Comparison of ENCODE assay signal across 1 cellular context in the genomic region with DNA sequence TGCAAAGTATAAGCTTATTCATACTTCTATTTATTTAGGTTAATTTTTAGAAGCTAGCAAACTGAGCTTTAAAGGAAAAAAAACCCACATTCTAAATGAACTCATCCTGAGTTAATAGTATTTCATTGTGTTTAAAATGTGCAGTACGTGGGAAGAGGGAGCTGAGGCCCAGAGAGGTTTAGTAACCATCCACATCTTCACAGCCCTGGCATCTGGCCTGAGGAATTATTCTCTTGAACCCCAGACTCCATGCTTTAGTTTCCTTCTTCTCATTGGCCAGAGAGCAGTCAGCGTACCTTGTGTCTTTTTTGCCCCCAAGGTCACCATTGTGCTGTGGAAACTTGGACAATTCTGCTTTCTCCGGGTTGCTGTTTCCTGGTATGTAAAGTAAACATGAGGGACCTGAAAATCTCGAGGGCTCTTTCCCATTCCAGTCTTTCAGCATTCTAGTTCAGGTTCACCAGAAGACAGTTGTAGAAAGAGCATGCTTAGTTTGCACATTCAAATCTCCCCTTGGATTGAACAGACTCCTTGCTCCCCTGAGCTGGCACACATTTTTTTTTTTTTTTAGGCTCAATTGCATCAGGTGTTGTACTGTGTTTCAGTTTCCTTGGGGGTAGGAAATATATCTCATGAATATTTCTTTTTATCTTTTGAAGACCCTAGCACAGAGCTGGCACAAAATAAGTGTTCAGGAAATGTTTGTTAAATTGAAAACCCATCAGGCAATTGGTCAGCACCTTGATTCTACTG.
TF ChIP-seq lines count a peak whose summit lies in the region.

No MANE protein-coding gene starts in this region.

TF ChIP-seq in GM23338, 12 proteins besides CTCF, POLR2A, EP300 and RAD21 (continued from another document):
- TF ChIP-seq, protein P1, sequence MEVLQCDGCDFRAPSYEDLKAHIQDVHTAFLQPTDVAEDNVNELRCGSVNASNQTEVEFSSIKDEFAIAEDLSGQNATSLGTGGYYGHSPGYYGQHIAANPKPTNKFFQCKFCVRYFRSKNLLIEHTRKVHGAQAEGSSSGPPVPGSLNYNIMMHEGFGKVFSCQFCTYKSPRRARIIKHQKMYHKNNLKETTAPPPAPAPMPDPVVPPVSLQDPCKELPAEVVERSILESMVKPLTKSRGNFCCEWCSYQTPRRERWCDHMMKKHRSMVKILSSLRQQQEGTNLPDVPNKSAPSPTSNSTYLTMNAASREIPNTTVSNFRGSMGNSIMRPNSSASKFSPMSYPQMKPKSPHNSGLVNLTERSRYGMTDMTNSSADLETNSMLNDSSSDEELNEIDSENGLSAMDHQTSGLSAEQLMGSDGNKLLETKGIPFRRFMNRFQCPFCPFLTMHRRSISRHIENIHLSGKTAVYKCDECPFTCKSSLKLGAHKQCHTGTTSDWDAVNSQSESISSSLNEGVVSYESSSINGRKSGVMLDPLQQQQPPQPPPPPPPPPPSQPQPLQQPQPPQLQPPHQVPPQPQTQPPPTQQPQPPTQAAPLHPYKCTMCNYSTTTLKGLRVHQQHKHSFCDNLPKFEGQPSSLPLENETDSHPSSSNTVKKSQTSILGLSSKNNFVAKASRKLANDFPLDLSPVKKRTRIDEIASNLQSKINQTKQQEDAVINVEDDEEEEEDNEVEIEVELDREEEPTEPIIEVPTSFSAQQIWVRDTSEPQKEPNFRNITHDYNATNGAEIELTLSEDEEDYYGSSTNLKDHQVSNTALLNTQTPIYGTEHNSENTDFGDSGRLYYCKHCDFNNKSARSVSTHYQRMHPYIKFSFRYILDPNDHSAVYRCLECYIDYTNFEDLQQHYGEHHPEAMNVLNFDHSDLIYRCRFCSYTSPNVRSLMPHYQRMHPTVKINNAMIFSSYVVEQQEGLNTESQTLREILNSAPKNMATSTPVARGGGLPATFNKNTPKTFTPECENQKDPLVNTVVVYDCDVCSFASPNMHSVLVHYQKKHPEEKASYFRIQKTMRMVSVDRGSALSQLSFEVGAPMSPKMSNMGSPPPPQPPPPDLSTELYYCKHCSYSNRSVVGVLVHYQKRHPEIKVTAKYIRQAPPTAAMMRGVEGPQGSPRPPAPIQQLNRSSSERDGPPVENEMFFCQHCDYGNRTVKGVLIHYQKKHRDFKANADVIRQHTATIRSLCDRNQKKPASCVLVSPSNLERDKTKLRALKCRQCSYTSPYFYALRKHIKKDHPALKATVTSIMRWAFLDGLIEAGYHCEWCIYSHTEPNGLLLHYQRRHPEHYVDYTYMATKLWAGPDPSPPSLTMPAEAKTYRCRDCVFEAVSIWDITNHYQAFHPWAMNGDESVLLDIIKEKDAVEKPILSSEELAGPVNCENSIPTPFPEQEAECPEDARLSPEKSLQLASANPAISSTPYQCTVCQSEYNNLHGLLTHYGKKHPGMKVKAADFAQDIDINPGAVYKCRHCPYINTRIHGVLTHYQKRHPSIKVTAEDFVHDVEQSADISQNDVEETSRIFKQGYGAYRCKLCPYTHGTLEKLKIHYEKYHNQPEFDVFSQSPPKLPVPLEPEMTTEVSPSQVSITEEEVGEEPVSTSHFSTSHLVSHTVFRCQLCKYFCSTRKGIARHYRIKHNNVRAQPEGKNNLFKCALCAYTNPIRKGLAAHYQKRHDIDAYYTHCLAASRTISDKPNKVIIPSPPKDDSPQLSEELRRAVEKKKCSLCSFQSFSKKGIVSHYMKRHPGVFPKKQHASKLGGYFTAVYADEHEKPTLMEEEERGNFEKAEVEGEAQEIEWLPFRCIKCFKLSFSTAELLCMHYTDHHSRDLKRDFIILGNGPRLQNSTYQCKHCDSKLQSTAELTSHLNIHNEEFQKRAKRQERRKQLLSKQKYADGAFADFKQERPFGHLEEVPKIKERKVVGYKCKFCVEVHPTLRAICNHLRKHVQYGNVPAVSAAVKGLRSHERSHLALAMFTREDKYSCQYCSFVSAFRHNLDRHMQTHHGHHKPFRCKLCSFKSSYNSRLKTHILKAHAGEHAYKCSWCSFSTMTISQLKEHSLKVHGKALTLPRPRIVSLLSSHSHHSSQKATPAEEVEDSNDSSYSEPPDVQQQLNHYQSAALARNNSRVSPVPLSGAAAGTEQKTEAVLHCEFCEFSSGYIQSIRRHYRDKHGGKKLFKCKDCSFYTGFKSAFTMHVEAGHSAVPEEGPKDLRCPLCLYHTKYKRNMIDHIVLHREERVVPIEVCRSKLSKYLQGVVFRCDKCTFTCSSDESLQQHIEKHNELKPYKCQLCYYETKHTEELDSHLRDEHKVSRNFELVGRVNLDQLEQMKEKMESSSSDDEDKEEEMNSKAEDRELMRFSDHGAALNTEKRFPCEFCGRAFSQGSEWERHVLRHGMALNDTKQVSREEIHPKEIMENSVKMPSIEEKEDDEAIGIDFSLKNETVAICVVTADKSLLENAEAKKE (CRISPR knock-in tag; IDR thresholded peaks at IDR 0.05), result no peak
- no peak for TF ChIP-seq CREB1 (CRISPR knock-in tag; IDR thresholded peaks at IDR 0.05; ENCODE audit: low read depth)
- TF ChIP-seq, protein P2, sequence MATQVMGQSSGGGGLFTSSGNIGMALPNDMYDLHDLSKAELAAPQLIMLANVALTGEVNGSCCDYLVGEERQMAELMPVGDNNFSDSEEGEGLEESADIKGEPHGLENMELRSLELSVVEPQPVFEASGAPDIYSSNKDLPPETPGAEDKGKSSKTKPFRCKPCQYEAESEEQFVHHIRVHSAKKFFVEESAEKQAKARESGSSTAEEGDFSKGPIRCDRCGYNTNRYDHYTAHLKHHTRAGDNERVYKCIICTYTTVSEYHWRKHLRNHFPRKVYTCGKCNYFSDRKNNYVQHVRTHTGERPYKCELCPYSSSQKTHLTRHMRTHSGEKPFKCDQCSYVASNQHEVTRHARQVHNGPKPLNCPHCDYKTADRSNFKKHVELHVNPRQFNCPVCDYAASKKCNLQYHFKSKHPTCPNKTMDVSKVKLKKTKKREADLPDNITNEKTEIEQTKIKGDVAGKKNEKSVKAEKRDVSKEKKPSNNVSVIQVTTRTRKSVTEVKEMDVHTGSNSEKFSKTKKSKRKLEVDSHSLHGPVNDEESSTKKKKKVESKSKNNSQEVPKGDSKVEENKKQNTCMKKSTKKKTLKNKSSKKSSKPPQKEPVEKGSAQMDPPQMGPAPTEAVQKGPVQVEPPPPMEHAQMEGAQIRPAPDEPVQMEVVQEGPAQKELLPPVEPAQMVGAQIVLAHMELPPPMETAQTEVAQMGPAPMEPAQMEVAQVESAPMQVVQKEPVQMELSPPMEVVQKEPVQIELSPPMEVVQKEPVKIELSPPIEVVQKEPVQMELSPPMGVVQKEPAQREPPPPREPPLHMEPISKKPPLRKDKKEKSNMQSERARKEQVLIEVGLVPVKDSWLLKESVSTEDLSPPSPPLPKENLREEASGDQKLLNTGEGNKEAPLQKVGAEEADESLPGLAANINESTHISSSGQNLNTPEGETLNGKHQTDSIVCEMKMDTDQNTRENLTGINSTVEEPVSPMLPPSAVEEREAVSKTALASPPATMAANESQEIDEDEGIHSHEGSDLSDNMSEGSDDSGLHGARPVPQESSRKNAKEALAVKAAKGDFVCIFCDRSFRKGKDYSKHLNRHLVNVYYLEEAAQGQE (IDR thresholded peaks at IDR 0.05; ENCODE audit: unreplicated experiment), result no peak
- TF ChIP-seq EZH2 (IDR thresholded peaks at IDR 0.05; ENCODE audit: low read depth, unreplicated experiment), result no peak
- no peak for TF ChIP-seq STAT1 (IDR thresholded peaks at IDR 0.05; ENCODE audit: unreplicated experiment)
- no peak for TF ChIP-seq ZNF114 (CRISPR knock-in tag; IDR thresholded peaks at IDR 0.05)
- TF ChIP-seq JUNB (IDR thresholded peaks at IDR 0.05; ENCODE audit: unreplicated experiment), result no peak
- no peak for TF ChIP-seq EZH2phosphoT487 (IDR thresholded peaks at IDR 0.05; ENCODE audit: unreplicated experiment)
- TF ChIP-seq, protein P3, sequence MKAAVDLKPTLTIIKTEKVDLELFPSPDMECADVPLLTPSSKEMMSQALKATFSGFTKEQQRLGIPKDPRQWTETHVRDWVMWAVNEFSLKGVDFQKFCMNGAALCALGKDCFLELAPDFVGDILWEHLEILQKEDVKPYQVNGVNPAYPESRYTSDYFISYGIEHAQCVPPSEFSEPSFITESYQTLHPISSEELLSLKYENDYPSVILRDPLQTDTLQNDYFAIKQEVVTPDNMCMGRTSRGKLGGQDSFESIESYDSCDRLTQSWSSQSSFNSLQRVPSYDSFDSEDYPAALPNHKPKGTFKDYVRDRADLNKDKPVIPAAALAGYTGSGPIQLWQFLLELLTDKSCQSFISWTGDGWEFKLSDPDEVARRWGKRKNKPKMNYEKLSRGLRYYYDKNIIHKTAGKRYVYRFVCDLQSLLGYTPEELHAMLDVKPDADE (IDR thresholded peaks at IDR 0.05), result no peak
- no peak for TF ChIP-seq NANOG (IDR thresholded peaks at IDR 0.05; ENCODE audit: borderline replicate concordance)
- TF ChIP-seq ZNF331 (CRISPR knock-in tag; IDR thresholded peaks at IDR 0.05; ENCODE audit: low read depth), result no peak
